In the genomic region with DNA sequence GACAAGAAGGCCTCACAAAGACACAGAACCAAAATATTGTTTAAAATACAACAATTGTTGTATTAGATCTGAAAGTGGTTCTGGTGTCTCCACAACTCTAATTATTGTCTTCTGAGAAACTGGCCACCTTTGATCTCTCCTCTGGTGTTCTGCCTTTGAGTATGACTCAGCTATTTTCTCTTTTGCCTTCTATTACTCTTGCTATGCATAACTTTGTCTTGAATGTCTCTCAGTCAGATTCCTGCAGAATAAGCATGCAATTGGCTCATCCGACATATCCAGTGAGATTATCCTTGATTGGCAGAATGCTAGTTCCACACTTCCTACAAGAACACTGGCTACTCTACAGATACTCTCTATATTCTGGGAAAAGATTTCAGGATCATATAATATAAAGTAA, we compare ENCODE assay signal across 9 cellular contexts. TPM values are rescaled to one million over a fixed set of nuclear protein-coding genes. Genes with fewer than 3 reads are reported as not detected.
A peak's percentile ranks its signal among the peaks of the same experiment; 100 is the strongest.
DNase-seq lines count a peak whose midpoint lies in the region; ATAC-seq and TF ChIP-seq lines count a peak whose summit lies in the region.
"Had no signal": no experiment of that assay in that cellular context is flagged by ENCODE, and none has a peak within 500 bp of the region (broad histone marks: within the 10 kb centered on the region; RNA-seq: fewer than 3 reads in every experiment).

No MANE protein-coding gene starts in this region.

- no peaks in the 10 kb centered on the region for H3K36me3 ChIP-seq in OCI-LY7 (ENCODE audit: insufficient read depth, low read length)
- no peaks in the 10 kb centered on the region for H3K36me3 ChIP-seq in CD8-positive, alpha-beta memory T cell (ENCODE audit: insufficient read depth, low read length)

- intact Hi-C loops in OCI-LY7 (cut with micrococcal nuclease; ENCODE audit: unreplicated experiment) = no loop called here

- no peak overlapping the region for H3K27ac ChIP-seq in OCI-LY7 (ENCODE audit: low read depth, low read length, poor library complexity, severe bottlenecking)
- H3K27ac ChIP-seq in CD8-positive, alpha-beta memory T cell (ENCODE audit: low read depth, low read length) = no peak overlapping the region

- H3K27me3 ChIP-seq in CD8-positive, alpha-beta memory T cell (ENCODE audit: insufficient read depth, low read length, poor library complexity, severe bottlenecking) = no peaks in the 10 kb centered on the region

- peaks cover 0 to 6% (median 1%) of the 10 kb centered on the region in 3 donors for H3K36me3 Mint-ChIP-seq in CD8-positive, alpha-beta memory T cell

- CTCF ChIA-PET in OCI-LY7 (lab: Charles Lee; ENCODE audit: unreplicated experiment) = interaction anchor here (0.8 kb wide), 1 partner anchor 16 kb away, joined by 3 read pairs; no protein-coding TSS in a partner anchor
- CTCF ChIA-PET in CD8-positive, alpha-beta memory T cell (lab: Charles Lee) = no interaction called here

- no peaks in the 10 kb centered on the region for H3K27me3 Mint-ChIP-seq in CD8-positive, alpha-beta memory T cell

- no TSS peak for BruUV-seq in OCI-LY7 (replicated peaks; lab: Mats Ljungman, UMichigan)

- H3K4me2 ChIP-seq in OCI-LY7 (ENCODE audit: low read length) = no peak overlapping the region

- TF ChIP-seq CTCF in fibroblast of mammary gland (conservative IDR thresholded peaks at IDR 0.05; ENCODE audit: control insufficient read depth, insufficient read depth, low read depth, low read length) = no peak
- TF ChIP-seq CTCF in OCI-LY7 (conservative IDR thresholded peaks at IDR 0.05; ENCODE audit: low read length) = no peak

- H3K79me2 ChIP-seq in OCI-LY7 (ENCODE audit: insufficient read depth, low read depth, low read length) = no peaks in the 10 kb centered on the region

- H3K9me3 ChIP-seq in OCI-LY7 (ENCODE audit: low read length) = no peaks in the 10 kb centered on the region
- no peaks in the 10 kb centered on the region for H3K9me3 ChIP-seq in CD8-positive, alpha-beta memory T cell (ENCODE audit: low read length)

- POLR2A ChIA-PET in OCI-LY7 (lab: Charles Lee) = no interaction called here
- POLR2A ChIA-PET in CD8-positive, alpha-beta memory T cell (lab: Charles Lee) = no interaction called here

- H3K9me3 Mint-ChIP-seq in CD8-positive, alpha-beta memory T cell = no peaks in the 10 kb centered on the region

- DNase-seq in ACHN (peak; percentile 57), M059J (ENCODE audit: low read depth) (peak; percentile 87), fibroblast of mammary gland (ENCODE audit: low read depth) (peak; percentile 84), OCI-LY7 (ENCODE audit: low spot score) (no peak), NCI-H69 (lab: John Stamatoyannopoulos, UW) (no peak)
- no peak for DNase-seq in CD8-positive, alpha-beta memory T cell

- H3K9me2 ChIP-seq in OCI-LY7 (ENCODE audit: insufficient read depth, low read length) = no peaks in the 10 kb centered on the region; the same call in 1 of the 2 replicates

- no peak overlapping the region for H3K4me3 Mint-ChIP-seq in CD8-positive, alpha-beta memory T cell

- no peak overlapping the region for H3K27ac Mint-ChIP-seq in CD8-positive, alpha-beta memory T cell

- H3K4me1 Mint-ChIP-seq in CD8-positive, alpha-beta memory T cell = peaks cover 0 to 5% (median 0%) of the 10 kb centered on the region in 3 donors

- H2AFZ ChIP-seq in OCI-LY7 (ENCODE audit: low read length) = no peak overlapping the region

- no peaks in the 10 kb centered on the region for H4K20me1 ChIP-seq in OCI-LY7 (ENCODE audit: insufficient read depth, low read length)

- ATAC-seq in GM21360 (IDR thresholded peaks at IDR 0.05; ENCODE audit: unreplicated experiment) = peak; percentile 96
- ATAC-seq in GM21825 (IDR thresholded peaks at IDR 0.05; ENCODE audit: unreplicated experiment) = no peak

- peaks cover 5% of the 10 kb centered on the region for H3K4me1 ChIP-seq in OCI-LY7 (ENCODE audit: insufficient read depth, low read length, poor library complexity, severe bottlenecking)
- H3K4me1 ChIP-seq in CD8-positive, alpha-beta memory T cell (ENCODE audit: insufficient read depth, low read length) = no peaks in the 10 kb centered on the region

- in situ Hi-C loops in ACHN (cut with HindIII; ENCODE audit: low pct_ligation_motif_present, low pct_unique_long_range_greater_than_20kb, low sequenced_read_pairs) = no loop called here

- no peak overlapping the region for H3K4me3 ChIP-seq in fibroblast of mammary gland (ENCODE audit: control insufficient read depth, low read depth, low read length)
- no peak overlapping the region for H3K4me3 ChIP-seq in OCI-LY7 (ENCODE audit: low read depth, low read length, poor library complexity, severe bottlenecking)
- H3K4me3 ChIP-seq in CD8-positive, alpha-beta memory T cell (ENCODE audit: low read length) = no peak overlapping the region
- H3K4me3 ChIP-seq: lung had no signal

RNA-seq across cellular contexts. Expression of a gene that starts 14.3 kb away (rescaled TPM):
- 5.7 and 10.0 TPM in 2 replicates for total RNA-seq in M059J (2014; rRNA removed; shearing (Covaris generic))
- 31.2 and 39.2 TPM in 2 replicates for total RNA-seq in OCI-LY7 (2014; rRNA removed; shearing (Covaris generic))
- 34.9 and 40.0 TPM in 2 replicates for total RNA-seq in OCI-LY7 (2022)
- 1 to 10 TPM; 7.5 to 8.5 TPM for total RNA-seq in CD8-positive, alpha-beta memory T cell
- 6.0 TPM for polyA plus RNA-seq in CD8-positive, alpha-beta memory T cell

Comparison
In these comparisons a context has a peak if more than half of its experiments do, and no peak if none do; other contexts are left out.
1. DNase-seq: peak in ACHN (single experiment), M059J (single experiment) and fibroblast of mammary gland (single experiment); none in OCI-LY7 (single experiment), CD8-positive, alpha-beta memory T cell (0 of 5) and NCI-H69 (single experiment).